Comparison of ENCODE assay signal across 14 cellular contexts in the genomic region with DNA sequence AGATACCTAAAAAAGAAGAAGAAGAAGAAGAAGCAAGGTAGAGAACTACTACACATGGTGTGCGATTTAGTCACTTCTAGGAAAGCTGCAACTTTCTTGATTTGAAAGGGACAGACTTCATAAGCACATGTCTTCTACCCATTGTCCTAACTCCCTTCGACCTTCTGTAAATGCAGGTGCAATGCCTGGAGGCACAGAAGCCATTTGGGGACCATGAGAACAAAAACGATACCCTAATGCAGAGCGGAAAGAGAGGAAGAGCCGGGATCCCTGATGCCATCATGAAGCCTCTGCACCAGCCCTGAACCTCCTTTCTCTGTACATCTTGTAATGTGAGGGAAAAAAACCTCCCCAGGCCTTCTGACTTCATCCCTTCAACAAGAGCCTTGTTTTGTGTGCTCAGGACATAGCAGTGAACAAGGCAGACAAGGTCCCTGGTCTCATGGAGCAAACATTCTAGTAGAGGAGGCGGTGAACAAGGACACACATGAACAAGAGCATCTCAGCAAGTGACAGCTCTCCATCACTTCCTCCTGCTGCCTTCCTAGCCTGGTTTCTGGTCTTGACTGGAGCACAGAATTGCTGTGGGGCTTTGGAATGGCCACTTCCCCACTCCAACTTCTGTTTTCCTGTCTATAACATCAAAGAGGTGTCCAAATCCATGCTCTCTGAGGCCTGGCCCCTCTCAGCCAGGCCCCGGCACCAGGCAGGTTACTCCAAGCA. TPM values are rescaled to one million over a fixed set of nuclear protein-coding genes. Genes with fewer than 3 reads are reported as not detected.
DNase-seq lines count a peak whose midpoint lies in the region; ATAC-seq and TF ChIP-seq lines count a peak whose summit lies in the region.
"Had no signal": no experiment of that assay in that cellular context is flagged by ENCODE, and none has a peak within 500 bp of the region (broad histone marks: within the 10 kb centered on the region; RNA-seq: fewer than 3 reads in every experiment).

No MANE protein-coding gene starts in this region.

- TF ChIP-seq CTCF in HFFc6 (IDR thresholded peaks at IDR 0.05), result no peak
- no peak for TF ChIP-seq CTCF in ascending aorta (IDR thresholded peaks at IDR 0.05)
- no peak for TF ChIP-seq CTCF in osteoblast (IDR thresholded peaks at IDR 0.05; ENCODE audit: extremely low read depth, low read depth, low read length)
- TF ChIP-seq CTCF in GM20000 (IDR thresholded peaks at IDR 0.05; ENCODE audit: extremely low read depth, missing control alignments), result no peak

- peaks cover 26 to 69% (median 35%) of the 10 kb centered on the region in 4 donors for H3K4me1 Mint-ChIP-seq in CD4-positive, CD25-positive, alpha-beta regulatory T cell
- H3K4me1 Mint-ChIP-seq in HFFc6 (ENCODE audit: low read depth), result peaks cover 15% of the 10 kb centered on the region

- H3K27me3 Mint-ChIP-seq in CD4-positive, CD25-positive, alpha-beta regulatory T cell, result no peaks in the 10 kb centered on the region
- H3K27me3 Mint-ChIP-seq in HFFc6 (ENCODE audit: insufficient read depth), result peaks cover 12% of the 10 kb centered on the region

- H3K27ac ChIP-seq in CD4-positive, CD25-positive, alpha-beta regulatory T cell (ENCODE audit: insufficient read depth, low read length, poor library complexity, severe bottlenecking), result no peak overlapping the region
- H3K27ac ChIP-seq in ascending aorta (peak overlapping the region; percentile 70 to 73), osteoblast (ENCODE audit: low read depth, low read length) (peak overlapping the region; percentile 9)

- no peaks in the 10 kb centered on the region for H4K20me1 ChIP-seq in osteoblast (ENCODE audit: insufficient read depth, low read length)

- peak overlapping the region; percentile 77 to 92 (median 85) for H3K27ac Mint-ChIP-seq in CD4-positive, CD25-positive, alpha-beta regulatory T cell
- peak overlapping the region; percentile 31; the same call in 1 of the 2 replicates for H3K27ac Mint-ChIP-seq in HFFc6

- H3K36me3 Mint-ChIP-seq in CD4-positive, CD25-positive, alpha-beta regulatory T cell, result no peaks in the 10 kb centered on the region
- H3K36me3 Mint-ChIP-seq in HFFc6 (ENCODE audit: low read depth), result no peaks in the 10 kb centered on the region; the same call in 1 of the 2 replicates

- DNase-seq in CD4-positive, CD25-positive, alpha-beta regulatory T cell, result no peak
- no peak for DNase-seq in HFFc6
- DNase-seq in ascending aorta (ENCODE audit: low spot score in 2 of 2), result no peak
- peak; percentile 25 for DNase-seq in osteoblast (ENCODE audit: insufficient read length, low spot score, missing footprints)
- DNase-seq in GM20000 (ENCODE audit: low spot score), result no peak
- no peak for DNase-seq in D341Med (ENCODE audit: low spot score)
- no peak for DNase-seq in posterior vena cava (ENCODE audit: low spot score)
- DNase-seq in NCI-H82 (lab: John Stamatoyannopoulos, UW), result no peak
- DNase-seq: activated CD8-positive, alpha-beta memory T cell treated with anti-CD3 and anti-CD28 coated beads, Interleukin-2, amount 50 U/mL, for 48 hours; Calu3; esophagus squamous epithelium; NCI-H2029 treated with DMSO at 0.1 percent for 48 hours; stimulated activated CD4-positive, alpha-beta T cell treated with anti-CD3 and anti-CD28 coated beads, Interleukin-12 subunit alpha, Interleukin-12 subunit beta, amount 100 ng/mL, for 4 hours had no signal

- no peaks in the 10 kb centered on the region for H3K9me3 ChIP-seq in CD4-positive, CD25-positive, alpha-beta regulatory T cell (ENCODE audit: control insufficient read depth in 2 of 2, low read length in 2 of 2)
- H3K9me3 ChIP-seq in ascending aorta (no peaks in the 10 kb centered on the region), osteoblast (ENCODE audit: low read depth, low read length) (no peaks in the 10 kb centered on the region)
- H3K9me3 ChIP-seq: esophagus squamous epithelium, HAP-1 had no signal

- no peak for ATAC-seq in CD4-positive, CD25-positive, alpha-beta regulatory T cell (ENCODE audit: low read depth in 2 of 2)

- H3K36me3 ChIP-seq in CD4-positive, CD25-positive, alpha-beta regulatory T cell (ENCODE audit: control insufficient read depth, insufficient read depth, low read length), result no peaks in the 10 kb centered on the region
- H3K36me3 ChIP-seq in ascending aorta (no peaks in the 10 kb centered on the region), osteoblast (ENCODE audit: insufficient read depth, low read length) (no peaks in the 10 kb centered on the region)
- H3K36me3 ChIP-seq: esophagus squamous epithelium, HAP-1 had no signal

- H3K79me2 ChIP-seq in osteoblast (ENCODE audit: insufficient read depth, low read length), result no peaks in the 10 kb centered on the region

- peak overlapping the region; percentile 40 for H2AFZ ChIP-seq in osteoblast (ENCODE audit: low read length)

- intact Hi-C loops in ascending aorta (cut with DNase I) (no loop called here), posterior vena cava (cut with DNase I) (no loop called here)

- peaks cover 57% of the 10 kb centered on the region for H3K4me1 ChIP-seq in CD4-positive, CD25-positive, alpha-beta regulatory T cell (ENCODE audit: control insufficient read depth, insufficient read depth, low read length, poor library complexity, severe bottlenecking)
- H3K4me1 ChIP-seq in ascending aorta (peaks cover 11 to 26% of the 10 kb centered on the region in 2 donors), osteoblast (ENCODE audit: insufficient read depth, low read length) (peaks cover 13% of the 10 kb centered on the region)
- H3K4me1 ChIP-seq: HAP-1 had no signal

- H3K4me2 ChIP-seq in osteoblast (ENCODE audit: insufficient read depth, low read length), result no peak overlapping the region

- no peak overlapping the region for H3K4me3 ChIP-seq in CD4-positive, CD25-positive, alpha-beta regulatory T cell (ENCODE audit: low read depth, low read length)
- H3K4me3 ChIP-seq in ascending aorta (no peak overlapping the region), osteoblast (ENCODE audit: insufficient read depth, low read length) (no peak overlapping the region)
- H3K4me3 ChIP-seq: esophagus squamous epithelium, HAP-1 had no signal

- no peaks in the 10 kb centered on the region for H3K9me3 Mint-ChIP-seq in CD4-positive, CD25-positive, alpha-beta regulatory T cell
- H3K9me3 Mint-ChIP-seq in HFFc6, result no peaks in the 10 kb centered on the region

- H3K4me3 Mint-ChIP-seq in CD4-positive, CD25-positive, alpha-beta regulatory T cell, result peak overlapping the region in 2 of 4 donors; percentile 38 to 52
- no peak overlapping the region for H3K4me3 Mint-ChIP-seq in HFFc6

- H3K27me3 ChIP-seq in CD4-positive, CD25-positive, alpha-beta regulatory T cell (ENCODE audit: control insufficient read depth, insufficient read depth, low read length), result no peaks in the 10 kb centered on the region
- no peaks in the 10 kb centered on the region for H3K27me3 ChIP-seq in ascending aorta
- H3K27me3 ChIP-seq in osteoblast (ENCODE audit: insufficient read depth, low read length), result no peaks in the 10 kb centered on the region
- H3K27me3 ChIP-seq: esophagus squamous epithelium had no signal

RNA-seq across cellular contexts. Expression of gene LAPTM5, which starts 5.5 kb away (rescaled TPM):
- total RNA-seq in CD4-positive, CD25-positive, alpha-beta regulatory T cell, result 589 TPM
- polyA plus RNA-seq in CD4-positive, CD25-positive, alpha-beta regulatory T cell, result 100 to 1,000 TPM; 552 to 687 (median 620) TPM
- under 1 TPM; 0.38 to 0.81 (median 0.63) TPM for total RNA-seq in HFFc6 (2021; fragmentation: NEBNext Ultra II Directional; extraction: Animal tissue kit (Norgen Biotek cat#: 25700))
- total RNA-seq in ascending aorta (56.1 TPM), osteoblast (0.72 and 1.8 TPM in 2 replicates), posterior vena cava (100 to 1,000 TPM in 1 of 2 donors, 10 to 100 TPM in 1; 80.1 to 120 TPM)
- total RNA-seq: Calu3 had no signal

RNA-seq across cellular contexts. Expression of gene MATN1, which starts 39.7 kb away (rescaled TPM):
- total RNA-seq in CD4-positive, CD25-positive, alpha-beta regulatory T cell, result 1.9 TPM
- polyA plus RNA-seq in CD4-positive, CD25-positive, alpha-beta regulatory T cell, result not detected
- under 1 TPM in 1 of 6 experiments, not detected in 5; 0.06 TPM for total RNA-seq in HFFc6 (2021; fragmentation: NEBNext Ultra II Directional; extraction: Animal tissue kit (Norgen Biotek cat#: 25700))
- 0.85 TPM for total RNA-seq in ascending aorta
- under 0.01 TPM in 1 of 2 replicates, not detected in the other for total RNA-seq in osteoblast
- not detected for total RNA-seq in posterior vena cava
- total RNA-seq: Calu3, esophagus squamous epithelium had no signal

Comparison
In these comparisons a context has a peak if more than half of its experiments do, and no peak if none do; other contexts are left out.
1. RNA of gene LAPTM5, which starts 5.5 kb away (total RNA-seq): 589 TPM in CD4-positive, CD25-positive, alpha-beta regulatory T cell (single experiment), 80.1 to 120 TPM in posterior vena cava and 56.1 TPM in ascending aorta (single experiment); 0.72 to 1.8 TPM in osteoblast and 0.38 to 0.81 TPM in HFFc6; every median in the first group is over 10 times any median in the second.